34 cellular contexts compared by ENCODE assay signal in the genomic region with DNA sequence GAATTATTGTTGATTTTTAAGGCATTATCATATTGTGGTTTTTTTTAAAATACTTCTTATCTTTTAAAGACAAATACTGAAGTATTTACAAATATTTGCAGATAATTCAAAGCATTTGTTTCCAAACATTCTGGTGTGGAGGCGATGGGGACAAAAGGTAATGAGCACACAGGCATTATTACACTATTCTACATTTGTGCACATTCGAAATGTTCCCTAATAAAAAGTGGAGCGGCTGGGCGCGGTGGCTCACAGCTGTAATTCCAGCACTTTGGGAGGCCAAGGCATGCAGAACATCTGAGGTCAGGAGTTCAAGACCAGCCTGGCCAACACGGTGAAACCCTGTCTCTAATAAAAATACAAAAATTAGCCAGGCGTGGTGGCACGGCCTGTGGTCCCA.
"Had no signal": no experiment of that assay in that cellular context is flagged by ENCODE, and none has a peak within 500 bp of the region (broad histone marks: within the 10 kb centered on the region; RNA-seq: fewer than 3 reads in every experiment).

No MANE protein-coding gene starts in this region.

- ATAC-seq: activated CD8-positive, alpha-beta memory T cell treated with anti-CD3 and anti-CD28 coated beads, Interleukin-2, amount 10 ng/mL, durations not matched to agents 7 days and 5 days; activated naive CD8-positive, alpha-beta T cell treated with anti-CD3 and anti-CD28 coated beads, Interleukin-2, amount 50 U/mL, for 24 hours; body of pancreas; foreskin keratinocyte; gastrocnemius medialis; heart right ventricle had no signal

- H3K9me3 ChIP-seq: adrenal gland, body of pancreas, colonic mucosa had no signal

- DNase-seq: activated CD4-positive, alpha-beta memory T cell treated with anti-CD3 and anti-CD28 coated beads, Interleukin-2, amount 10 ng/mL, durations not matched to agents 7 days and 5 days; activated CD4-positive, alpha-beta T cell treated with anti-CD3 and anti-CD28 coated beads for 4 hours; activated CD4-positive, alpha-beta T cell treated with anti-CD3 and anti-CD28 coated beads, Interleukin-2, amount 10 ng/mL, durations not matched to agents 7 days and 5 days; activated CD4-positive, alpha-beta T cell treated with anti-CD3 and anti-CD28 coated beads, Interleukin-2, amount 50 U/mL, for 4 hours; activated CD4-positive, CD25-positive, alpha-beta regulatory T cell; activated CD4-positive, CD25-positive, alpha-beta regulatory T cell treated with anti-CD3 and anti-CD28 coated beads, Interleukin-2, amount 50 U/mL, for 72 hours; activated CD8-positive, alpha-beta memory T cell treated with anti-CD3 and anti-CD28 coated beads, Interleukin-2, amount 10 ng/mL, durations not matched to agents 7 days and 5 days; activated CD8-positive, alpha-beta memory T cell treated with anti-CD3 and anti-CD28 coated beads, Interleukin-2, amount 50 U/mL, for 4 hours; activated effector memory CD4-positive, alpha-beta T cell treated with anti-CD3 and anti-CD28 coated beads, Interleukin-2, amount 50 U/mL, for 16 hours; activated naive CD4-positive, alpha-beta T cell treated with anti-CD3 and anti-CD28 coated beads for 36 hours; activated naive CD8-positive, alpha-beta T cell treated with anti-CD3 and anti-CD28 coated beads for 36 hours; activated naive CD8-positive, alpha-beta T cell treated with anti-CD3 and anti-CD28 coated beads, Interleukin-2, amount 50 U/mL, for 24 hours; activated T-cell treated with anti-CD3 and anti-CD28 coated beads, Interleukin-2, amount 50 U/mL, for 1 hour; activated T-cell treated with anti-CD3 and anti-CD28 coated beads, Interleukin-2, amount 50 U/mL, for 48 hours; adrenal gland; amygdala; aorta; body of pancreas; central memory CD4-positive, alpha-beta T cell; cerebellar nuclear complex; colonic mucosa; dorsolateral prefrontal cortex; effector memory CD4-positive, alpha-beta T cell; endodermal cell; erythroblast; foreskin keratinocyte; gastrocnemius medialis; heart right ventricle; T-helper 2 cell had no signal

- H3K27ac ChIP-seq: adrenal gland, colonic mucosa, dorsolateral prefrontal cortex, esophagus muscularis mucosa, foreskin keratinocyte, gastrocnemius medialis, heart right ventricle had no signal

- H3K36me3 ChIP-seq: adrenal gland, colonic mucosa, esophagus muscularis mucosa, gastrocnemius medialis, heart right ventricle had no signal

- H3K27me3 ChIP-seq: adrenal gland, body of pancreas, colonic mucosa, dorsolateral prefrontal cortex, esophagus muscularis mucosa, foreskin keratinocyte, gastrocnemius medialis, heart right ventricle had no signal

- H3K4me3 ChIP-seq: adrenal gland, body of pancreas, colonic mucosa, dorsolateral prefrontal cortex, esophagus muscularis mucosa, gastrocnemius medialis, heart right ventricle had no signal

- H3K27me3 Mint-ChIP-seq: activated CD4-positive, alpha-beta memory T cell treated with anti-CD3 and anti-CD28 coated beads, Interleukin-2, amount 10 ng/mL, durations not matched to agents 7 days and 5 days; activated CD4-positive, alpha-beta T cell treated with anti-CD3 and anti-CD28 coated beads, Interleukin-2, amount 10 ng/mL, durations not matched to agents 7 days and 5 days; activated CD8-positive, alpha-beta memory T cell treated with anti-CD3 and anti-CD28 coated beads, Interleukin-2, amount 10 ng/mL, durations not matched to agents 7 days and 5 days; activated naive CD4-positive, alpha-beta T cell treated with anti-CD3 and anti-CD28 coated beads, Interleukin-2, amount 50 U/mL, for 24 hours; activated naive CD8-positive, alpha-beta T cell treated with anti-CD3 and anti-CD28 coated beads for 36 hours; activated naive CD8-positive, alpha-beta T cell treated with anti-CD3 and anti-CD28 coated beads, Interleukin-2, amount 50 U/mL, for 24 hours; dendritic cell treated with granulocyte-macrophage colony-stimulating factor and Interleukin-4, amounts not matched to agents 40 ng/mL and 50 ng/mL, for 4 days had no signal

- H3K4me1 ChIP-seq: adrenal gland had no signal

- H3K9me3 Mint-ChIP-seq: activated naive CD4-positive, alpha-beta T cell treated with anti-CD3 and anti-CD28 coated beads, Interleukin-2, amount 50 U/mL, for 24 hours had no signal

- H3K36me3 Mint-ChIP-seq: activated CD8-positive, alpha-beta memory T cell treated with anti-CD3 and anti-CD28 coated beads, Interleukin-2, amount 10 ng/mL, durations not matched to agents 7 days and 5 days had no signal

- H3K4me3 Mint-ChIP-seq: activated CD4-positive, alpha-beta memory T cell treated with anti-CD3 and anti-CD28 coated beads, Interleukin-2, amount 10 ng/mL, durations not matched to agents 7 days and 5 days; activated CD4-positive, alpha-beta T cell treated with anti-CD3 and anti-CD28 coated beads, Interleukin-2, amount 10 ng/mL, durations not matched to agents 7 days and 5 days; activated CD8-positive, alpha-beta memory T cell treated with anti-CD3 and anti-CD28 coated beads, Interleukin-2, amount 10 ng/mL, durations not matched to agents 7 days and 5 days; activated naive CD4-positive, alpha-beta T cell treated with anti-CD3 and anti-CD28 coated beads for 36 hours; activated naive CD4-positive, alpha-beta T cell treated with anti-CD3 and anti-CD28 coated beads, Interleukin-2, amount 50 U/mL, for 24 hours; activated naive CD8-positive, alpha-beta T cell treated with anti-CD3 and anti-CD28 coated beads for 36 hours; activated naive CD8-positive, alpha-beta T cell treated with anti-CD3 and anti-CD28 coated beads, Interleukin-2, amount 50 U/mL, for 24 hours; activated T-helper 1 cell treated with anti-CD3 and anti-CD28 coated beads, Interleukin-12 subunit alpha, Interleukin-12 subunit beta, Interleukin-2, Interleukin-4 antibody, amounts not matched to agents 30 ng/mL and 10 ng/mL and 1 ng/mL, durations not matched to agents 14 hours and 24 hours and 36 hours; dendritic cell treated with granulocyte-macrophage colony-stimulating factor and Interleukin-4, amounts not matched to agents 40 ng/mL and 50 ng/mL, for 4 days; endodermal cell had no signal

- H3K27ac Mint-ChIP-seq: activated CD4-positive, alpha-beta memory T cell treated with anti-CD3 and anti-CD28 coated beads, Interleukin-2, amount 10 ng/mL, durations not matched to agents 7 days and 5 days; activated CD4-positive, alpha-beta T cell treated with anti-CD3 and anti-CD28 coated beads, Interleukin-2, amount 10 ng/mL, durations not matched to agents 7 days and 5 days; activated CD8-positive, alpha-beta memory T cell treated with anti-CD3 and anti-CD28 coated beads, Interleukin-2, amount 10 ng/mL, durations not matched to agents 7 days and 5 days; activated naive CD4-positive, alpha-beta T cell treated with anti-CD3 and anti-CD28 coated beads for 36 hours; activated naive CD4-positive, alpha-beta T cell treated with anti-CD3 and anti-CD28 coated beads, Interleukin-2, amount 50 U/mL, for 24 hours; activated naive CD8-positive, alpha-beta T cell treated with anti-CD3 and anti-CD28 coated beads for 36 hours; activated naive CD8-positive, alpha-beta T cell treated with anti-CD3 and anti-CD28 coated beads, Interleukin-2, amount 50 U/mL, for 24 hours; activated T-helper 1 cell treated with anti-CD3 and anti-CD28 coated beads, Interleukin-12 subunit alpha, Interleukin-12 subunit beta, Interleukin-2, Interleukin-4 antibody, amounts not matched to agents 30 ng/mL and 10 ng/mL and 1 ng/mL, durations not matched to agents 14 hours and 24 hours and 36 hours; activated T-helper 2 cell treated with anti-CD3 and anti-CD28 coated beads, Interferon-gamma antibody, Interleukin-2, Interleukin-4, amounts not matched to agents 10 μg/mL and 5 μg/mL and 100 μg/mL, durations not matched to agents 14 hours and 24 hours and 36 hours; dendritic cell treated with granulocyte-macrophage colony-stimulating factor and Interleukin-4, amounts not matched to agents 40 ng/mL and 50 ng/mL, for 4 days; endodermal cell had no signal
